Comparison of ENCODE assay signal across 1 cellular context in genomic region chr22:24284747-24285203, GRCh38.
TF ChIP-seq lines count a peak whose summit lies in the region.

No MANE protein-coding gene starts in this region.

TF ChIP-seq in SK-N-SH, 30 proteins besides CTCF, POLR2A, EP300 and RAD21 (continued from another document):
- no peak for TF ChIP-seq REST (IDR thresholded peaks at IDR 0.05; ENCODE audit: low read depth, low read length)
- no peak for TF ChIP-seq MXI1 (IDR thresholded peaks at IDR 0.05; ENCODE audit: low read depth, low read length)
